Comparison of ENCODE assay signal across 8 cellular contexts in the genomic region with DNA sequence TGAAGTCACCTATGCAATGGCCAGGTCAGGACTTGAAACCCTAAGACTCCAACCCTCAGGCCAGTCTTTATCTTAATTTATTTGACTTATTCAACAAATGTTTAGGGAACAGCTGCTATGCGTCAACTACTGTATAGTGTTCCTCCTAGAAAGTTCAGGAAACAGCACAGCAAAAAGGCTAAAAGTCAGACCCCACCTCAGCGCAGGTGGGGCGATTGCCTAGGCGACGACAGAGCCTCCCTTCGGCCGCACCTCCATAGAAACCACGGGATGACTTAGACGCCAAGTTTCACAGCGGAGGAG. TPM values are rescaled to one million over a fixed set of nuclear protein-coding genes. Genes with fewer than 3 reads are reported as not detected.
DNase-seq lines count a peak whose midpoint lies in the region; ATAC-seq and TF ChIP-seq lines count a peak whose summit lies in the region.

No MANE protein-coding gene starts in this region.

- H3K14ac ChIP-seq in neuronal stem cell (ENCODE audit: low read length): peak overlapping the region; percentile 75

- H3K36me3 ChIP-seq in DOHH2 (ENCODE audit: control insufficient read depth, low read length) (peaks cover 16% of the 10 kb centered on the region), KOPT-K1 (ENCODE audit: insufficient read depth, low read length) (peaks cover 15% of the 10 kb centered on the region; the same call in 1 of the 2 replicates), duodenal mucosa (ENCODE audit: control insufficient read depth in 1 of 2, insufficient read depth in 2 of 2, low read length in 2 of 2) (peaks cover 0 to 17% of the 10 kb centered on the region in 2 donors), neuronal stem cell (replicated peaks in 1 of 2; ENCODE audit: control insufficient read depth in 2 of 2, insufficient read depth in 2 of 2, low read length in 2 of 2) (peaks cover 2 to 17% of the 10 kb centered on the region in 2 donors)

- peak overlapping the region; percentile 94 for H3K18ac ChIP-seq in neuronal stem cell (ENCODE audit: low read length)

- H2BK120ac ChIP-seq in neuronal stem cell (ENCODE audit: low read depth, low read length): peak overlapping the region; percentile 50

- H3K79me2 ChIP-seq in DOHH2 (ENCODE audit: control insufficient read depth, low read length): peaks cover 79% of the 10 kb centered on the region

- H3K9me2 ChIP-seq in DOHH2 (replicated peaks; ENCODE audit: control insufficient read depth, low read length): no peaks in the 10 kb centered on the region

- peak overlapping the region; percentile 94 for H2AFZ ChIP-seq in neuronal stem cell (ENCODE audit: low read length)

- H3K23ac ChIP-seq in neuronal stem cell (ENCODE audit: low read depth, low read length, poor library complexity): peak overlapping the region; percentile 76

- H4K91ac ChIP-seq in neuronal stem cell (ENCODE audit: low read depth, low read length, poor library complexity): no peak overlapping the region

- peaks cover 9% of the 10 kb centered on the region; the same call in 1 of the 2 replicates for H4K20me1 ChIP-seq in DOHH2 (ENCODE audit: control insufficient read depth, insufficient read depth, low read depth, low read length)

- WGBS in neuronal stem cell (ENCODE audit: extremely low coverage in 2 of 2, insufficient read length in 2 of 2, insufficient replicate concordance in 1 of 2), 2 donors: no CpG with 5 or more reads among the region's 10 CpGs

- no peak overlapping the region for H4K8ac ChIP-seq in neuronal stem cell (ENCODE audit: low read depth, low read length)

- H2BK12ac ChIP-seq in neuronal stem cell (ENCODE audit: low read length): no peak overlapping the region

- H3K4me3 ChIP-seq in DOHH2 (ENCODE audit: low read length) (peak overlapping the region; percentile 79), duodenal mucosa (ENCODE audit: low read depth in 1 of 2, low read length in 2 of 2) (peak overlapping the region; percentile 81 to 98), neuronal stem cell (ENCODE audit: low read length in 2 of 2) (peak overlapping the region; percentile 67 to 92)

- H3K9ac ChIP-seq in duodenal mucosa (ENCODE audit: low read depth in 1 of 2, low read length in 2 of 2) (peak overlapping the region; percentile 94 to 97), neuronal stem cell (ENCODE audit: low read depth, low read length, poor library complexity) (peak overlapping the region; percentile 92)

- H3K9me3 ChIP-seq in DOHH2 (ENCODE audit: control insufficient read depth, insufficient read depth, low read length) (no peaks in the 10 kb centered on the region), KOPT-K1 (ENCODE audit: insufficient read depth, low read length, poor library complexity, severe bottlenecking) (no peaks in the 10 kb centered on the region), duodenal mucosa (ENCODE audit: control insufficient read depth in 1 of 2, low read length in 2 of 2) (no peaks in the 10 kb centered on the region), neuronal stem cell (replicated peaks in 1 of 2; ENCODE audit: control insufficient read depth in 2 of 2, insufficient read depth in 1 of 2, low read depth in 1 of 2, low read length in 2 of 2) (peaks cover 0 to 7% of the 10 kb centered on the region in 2 donors)

- H3K27me3 ChIP-seq in DOHH2 (ENCODE audit: control insufficient read depth, low read length): no peaks in the 10 kb centered on the region
- no peaks in the 10 kb centered on the region for H3K27me3 ChIP-seq in duodenal mucosa (ENCODE audit: control insufficient read depth in 1 of 2, insufficient read depth in 2 of 2, low read length in 2 of 2)
- H3K27me3 ChIP-seq in neuronal stem cell (ENCODE audit: control insufficient read depth in 3 of 3, insufficient read depth in 3 of 3, low read depth in 1 of 3, low read length in 3 of 3): no peaks in the 10 kb centered on the region

- DNase-seq in neuronal stem cell (ENCODE audit: low spot score): no peak
- DNase-seq in medulla oblongata (ENCODE audit: extremely low spot score): no peak
- DNase-seq in amygdala (lab: John Stamatoyannopoulos, UW): no peak

- no peak for TF ChIP-seq CTCF in DOHH2 (IDR thresholded peaks at IDR 0.05; ENCODE audit: low read depth, low read length, poor library complexity, severe bottlenecking)

- H3K79me1 ChIP-seq in neuronal stem cell (ENCODE audit: low read depth, low read length): peaks cover 5% of the 10 kb centered on the region

- H3F3A ChIP-seq in DOHH2 (ENCODE audit: control insufficient read depth, insufficient read depth): no peaks in the 10 kb centered on the region

- H3K27ac ChIP-seq in DOHH2 (ENCODE audit: low read depth, low read length) (0 out of 2 replicates have a peak overlapping the region, but pooled peaks have one; percentile 32), KOPT-K1 (ENCODE audit: low read depth, low read length, poor library complexity, severe bottlenecking) (peak overlapping the region; percentile 84), duodenal mucosa (ENCODE audit: low read depth, low read length) (peak overlapping the region; percentile 93), neuronal stem cell (replicated peaks; ENCODE audit: low read length) (no peak overlapping the region)

- no peak overlapping the region for H2AK5ac ChIP-seq in neuronal stem cell (ENCODE audit: low read depth, low read length)

- H3K4me1 ChIP-seq in DOHH2 (ENCODE audit: control insufficient read depth, low read length): peaks cover 36% of the 10 kb centered on the region
- H3K4me1 ChIP-seq in duodenal mucosa (ENCODE audit: control insufficient read depth in 1 of 2, insufficient read depth in 2 of 2, low read length in 2 of 2): peaks cover 21 to 38% of the 10 kb centered on the region in 2 donors
- peaks cover 5 to 6% of the 10 kb centered on the region in 2 donors for H3K4me1 ChIP-seq in neuronal stem cell (ENCODE audit: control insufficient read depth in 2 of 2, insufficient read depth in 1 of 2, low read depth in 1 of 2, low read length in 2 of 2)

- H2BK15ac ChIP-seq in neuronal stem cell (ENCODE audit: low read length): peak overlapping the region; percentile 30

- peak overlapping the region; percentile 88 for H3K4me2 ChIP-seq in DOHH2 (ENCODE audit: low read length)
- peak overlapping the region; percentile 85 for H3K4me2 ChIP-seq in neuronal stem cell (ENCODE audit: insufficient read depth, low read length, poor library complexity, severe bottlenecking)

- no peak overlapping the region for H3K4ac ChIP-seq in neuronal stem cell (ENCODE audit: low read length)

- ATAC-seq in GM21723 (IDR thresholded peaks at IDR 0.05; ENCODE audit: unreplicated experiment) (no peak), HG03196 (IDR thresholded peaks at IDR 0.05; ENCODE audit: unreplicated experiment) (no peak)

- no peak overlapping the region for H2BK5ac ChIP-seq in neuronal stem cell (ENCODE audit: low read length)

RNA-seq across cellular contexts. Expression of a gene that starts 0.5 kb away (rescaled TPM):
- 30.8 TPM for polyA plus RNA-seq in neuronal stem cell (2013, experiment 1 of 2)
- 28.0 TPM for polyA plus RNA-seq in neuronal stem cell (2013, experiment 2 of 2)

RNA-seq across cellular contexts. Expression of a gene that starts 1.1 kb away (rescaled TPM):
- 6.4 TPM for polyA plus RNA-seq in neuronal stem cell (2013, experiment 1 of 2)
- polyA plus RNA-seq in neuronal stem cell (2013, experiment 2 of 2): 6.2 TPM
